In genomic region chr11:19220903-19221682, GRCh38 we compare ENCODE assay signal across 15 cellular contexts. TPM values are rescaled to one million over a fixed set of nuclear protein-coding genes. Genes with fewer than 3 reads are reported as not detected.
DNase-seq lines count a peak whose midpoint lies in the region; ATAC-seq and TF ChIP-seq lines count a peak whose summit lies in the region.
"Had no signal": no experiment of that assay in that cellular context is flagged by ENCODE, and none has a peak within 500 bp of the region (broad histone marks: within the 10 kb centered on the region; RNA-seq: fewer than 3 reads in every experiment).

No MANE protein-coding gene starts in this region.

- no peaks in the 10 kb centered on the region for H3K4me1 Mint-ChIP-seq in immature natural killer cell

- peaks cover 0 to 7% (median 2%) of the 10 kb centered on the region in 3 donors for H3K27me3 Mint-ChIP-seq in immature natural killer cell (ENCODE audit: low read depth in 3 of 3)

- H3K9me3 Mint-ChIP-seq in immature natural killer cell, result no peaks in the 10 kb centered on the region
- H3K9me3 Mint-ChIP-seq: activated T-helper 1 cell treated with anti-CD3 and anti-CD28 coated beads, Interleukin-12 subunit alpha, Interleukin-12 subunit beta, Interleukin-2, Interleukin-4 antibody, amounts not matched to agents 30 ng/mL and 10 ng/mL and 1 ng/mL, durations not matched to agents 14 hours and 24 hours and 36 hours had no signal

- ATAC-seq in Right ventricle myocardium inferior (peak; percentile 29), GM21529 (IDR thresholded peaks at IDR 0.05; ENCODE audit: unreplicated experiment) (no peak)
- ATAC-seq: foreskin keratinocyte had no signal

- no peak for DNase-seq in Right ventricle myocardium inferior (ENCODE audit: missing footprints)
- no peak for DNase-seq in cardiac septum (ENCODE audit: low spot score)
- peak; percentile 89 for DNase-seq in fibroblast of the aortic adventitia (ENCODE audit: low read depth)
- DNase-seq in midbrain (lab: John Stamatoyannopoulos, UW), result peak; percentile 12
- no peak for DNase-seq in immature natural killer cell
- no peak for DNase-seq in NCI-H1105 (lab: John Stamatoyannopoulos, UW)
- no peak for DNase-seq in UCSD-AML1 (lab: John Stamatoyannopoulos, UW; ENCODE audit: unreplicated experiment)
- DNase-seq: activated CD4-positive, alpha-beta T cell treated with anti-CD3 and anti-CD28 coated beads, Interleukin-2, amount 50 U/mL, for 48 hours; foreskin keratinocyte; NCI-H2081 treated with DMSO at 0.1 percent for 48 hours; retina had no signal

- no peak overlapping the region for H3K4me3 Mint-ChIP-seq in immature natural killer cell
- H3K4me3 Mint-ChIP-seq: activated T-helper 1 cell treated with anti-CD3 and anti-CD28 coated beads, Interleukin-12 subunit alpha, Interleukin-12 subunit beta, Interleukin-2, Interleukin-4 antibody, amounts not matched to agents 30 ng/mL and 10 ng/mL and 1 ng/mL, durations not matched to agents 14 hours and 24 hours and 36 hours had no signal

- H3K27ac Mint-ChIP-seq in immature natural killer cell, result no peak overlapping the region
- H3K27ac Mint-ChIP-seq: activated T-helper 1 cell treated with anti-CD3 and anti-CD28 coated beads, Interleukin-12 subunit alpha, Interleukin-12 subunit beta, Interleukin-2, Interleukin-4 antibody, amounts not matched to agents 30 ng/mL and 10 ng/mL and 1 ng/mL, durations not matched to agents 14 hours and 24 hours and 36 hours had no signal

- no peak for TF ChIP-seq CTCF in fibroblast of the aortic adventitia (IDR thresholded peaks at IDR 0.05; ENCODE audit: insufficient read depth, low read length)

- intact Hi-C loops in Right ventricle myocardium inferior (cut with DNase I), result no loop called here
- intact Hi-C loops in cardiac septum (cut with DNase I), result no loop called here

- H3K36me3 Mint-ChIP-seq in immature natural killer cell, result peaks cover 0 to 7% (median 7%) of the 10 kb centered on the region in 3 donors

- H3K4me3 ChIP-seq in fibroblast of the aortic adventitia (ENCODE audit: low read depth, low read length), result no peak overlapping the region

RNA-seq across cellular contexts. Expression of gene CSRP3, which starts 19.3 kb away (rescaled TPM):
- total RNA-seq in Right ventricle myocardium inferior (1,720 TPM), cardiac septum (2,895 TPM), fibroblast of the aortic adventitia (ENCODE audit: low replicate concordance) (0.27 TPM in 1 of 2 replicates, not detected in the other)
- not detected for polyA plus RNA-seq in immature natural killer cell
- total RNA-seq: A673; activated T-helper 1 cell treated with anti-CD3 and anti-CD28 coated beads, Interleukin-12 subunit alpha, Interleukin-12 subunit beta, Interleukin-2, Interleukin-4 antibody, amounts not matched to agents 30 ng/mL and 10 ng/mL and 1 ng/mL, durations not matched to agents 14 hours and 24 hours and 36 hours; foreskin keratinocyte had no signal
- polyA plus RNA-seq: foreskin keratinocyte, urinary bladder had no signal

RNA-seq across cellular contexts. Expression of gene E2F8, which starts 19.7 kb away (rescaled TPM):
- 1.7 TPM for total RNA-seq in Right ventricle myocardium inferior
- 4.5 TPM for total RNA-seq in cardiac septum
- total RNA-seq in fibroblast of the aortic adventitia (ENCODE audit: low replicate concordance), result 4.4 TPM in 1 of 2 replicates, not detected in the other
- polyA plus RNA-seq in immature natural killer cell, result under 1 TPM in 1 of 3 donors, not detected in 2; 0.17 TPM

Comparison
In these comparisons a context has a peak if more than half of its experiments do, and no peak if none do; other contexts are left out.
1. DNase-seq: peak in fibroblast of the aortic adventitia (single experiment) and midbrain (single experiment); none in Right ventricle myocardium inferior (single experiment), cardiac septum (single experiment), immature natural killer cell (0 of 3), NCI-H1105 (single experiment) and UCSD-AML1 (single experiment).
2. RNA of gene CSRP3, which starts 19.3 kb away (total RNA-seq): 2,895 TPM in cardiac septum (single experiment) and 1,720 TPM in Right ventricle myocardium inferior (single experiment); 0.27 TPM in fibroblast of the aortic adventitia; every median in the first group is over 1,000 times any median in the second.